25 cellular contexts compared by ENCODE assay signal in genomic region chr14:103177376-103177775, GRCh38.
"Had no signal": no experiment of that assay in that cellular context is flagged by ENCODE, and none has a peak within 500 bp of the region (broad histone marks: within the 10 kb centered on the region; RNA-seq: fewer than 3 reads in every experiment).

No MANE protein-coding gene starts in this region.

- H3K4me1 ChIP-seq: neural progenitor cell, parathyroid adenoma, psoas muscle, right lobe of liver, sigmoid colon, stomach, thyroid gland, tibial nerve, uterus had no signal

- DNase-seq: natural killer cell; occipital lobe; ovary; posterior cingulate gyrus; psoas muscle; right cardiac atrium; right lobe of liver; sigmoid colon; small intestine; stimulated activated CD4-positive, alpha-beta T cell treated with anti-CD3 and anti-CD28 coated beads, Interleukin-15, amount 100 ng/mL, for 24 hours; stimulated activated CD4-positive, alpha-beta T cell treated with anti-CD3 and anti-CD28 coated beads, Interleukin-2, amount 100 ng/mL, for 24 hours; stimulated activated CD4-positive, alpha-beta T cell treated with anti-CD3 and anti-CD28 coated beads, Interleukin-2, amount 100 ng/mL, for 48 hours; stimulated activated CD4-positive, alpha-beta T cell treated with anti-CD3 and anti-CD28 coated beads, Interleukin-4, amount 100 ng/mL, for 24 hours; stimulated activated naive B cell treated with anti-CD40 and anti-IgM and Interleukin-4, amounts not matched to agents 10 μg/mL and 1 μg/mL and 100 μg/mL, for 72 hours; stimulated activated naive CD4-positive, alpha-beta T cell treated with Interleukin-2 at 50 U/mL for 16 hours; stomach; thyroid gland; trophoblast cell; upper lobe of left lung; uterus had no signal

- H3K9me3 ChIP-seq: ovary, psoas muscle, right lobe of liver, thyroid gland had no signal

- H3K27ac ChIP-seq: neural progenitor cell, ovary, parathyroid adenoma, psoas muscle, right lobe of liver, sigmoid colon, stomach, thoracic aorta, thyroid gland, tibial nerve, upper lobe of left lung, uterus had no signal

- H2AFZ ChIP-seq: neural progenitor cell, parathyroid adenoma had no signal

- H3K36me3 ChIP-seq: neural progenitor cell, ovary, right lobe of liver, sigmoid colon, stomach, thoracic aorta, thyroid gland, tibial nerve, upper lobe of left lung, uterus had no signal

- H3K27me3 ChIP-seq: neural progenitor cell, ovary, right lobe of liver, sigmoid colon, stomach, thyroid gland, tibial nerve, upper lobe of left lung, uterus had no signal

- H3K9ac ChIP-seq: neural progenitor cell, parathyroid adenoma had no signal

- H3K79me2 ChIP-seq: parathyroid adenoma had no signal

- H3K4me3 ChIP-seq: neural progenitor cell, ovary, psoas muscle, right lobe of liver, sigmoid colon, stomach, thoracic aorta, thyroid gland, tibial nerve, upper lobe of left lung, uterus had no signal

- ATAC-seq: natural killer cell; psoas muscle; right cardiac atrium; stimulated activated effector memory CD8-positive, alpha-beta T cell treated with anti-CD3 and anti-CD28 coated beads, Interleukin-12 subunit alpha, Interleukin-12 subunit beta, amount 100 ng/mL, for 72 hours; stimulated activated naive B cell treated with anti-CD40 and anti-IgM and Interleukin-4, amounts not matched to agents 10 μg/mL and 1 μg/mL and 100 μg/mL, for 72 hours had no signal

- H3K4me2 ChIP-seq: neural progenitor cell had no signal
